15 cellular contexts compared by ENCODE assay signal in genomic region chr3:114675104-114675503, GRCh38.
"Had no signal": no experiment of that assay in that cellular context is flagged by ENCODE, and none has a peak within 500 bp of the region (broad histone marks: within the 10 kb centered on the region; RNA-seq: fewer than 3 reads in every experiment).

No MANE protein-coding gene starts in this region.

- ATAC-seq: T-helper 17 cell had no signal

- H3K4me3 ChIP-seq: ascending aorta, thyroid gland had no signal

- DNase-seq: activated CD4-positive, alpha-beta T cell treated with anti-CD3 and anti-CD28 coated beads for 1 hour; activated CD4-positive, alpha-beta T cell treated with anti-CD3 and anti-CD28 coated beads, Interleukin-2, amount 50 U/mL, for 48 hours; activated gamma-delta T cell; activated T-cell treated with anti-CD3 and anti-CD28 coated beads, Interleukin-2, amount 50 U/mL, for 48 hours; caudate nucleus; cortex of kidney; effector memory CD4-positive, alpha-beta T cell; hippocampal formation; kidney glomerular epithelial cell; naive B cell; retina; T-helper 17 cell; thyroid gland had no signal

- H3K27me3 Mint-ChIP-seq: activated naive CD8-positive, alpha-beta T cell; naive B cell; T-helper 17 cell had no signal

- H3K27ac Mint-ChIP-seq: activated naive CD8-positive, alpha-beta T cell; naive B cell; T-helper 17 cell had no signal

- H3K4me1 Mint-ChIP-seq: naive B cell had no signal

- H3K4me3 Mint-ChIP-seq: activated naive CD8-positive, alpha-beta T cell; naive B cell; T-helper 17 cell had no signal
